13 cellular contexts compared by ENCODE assay signal in the genomic region with DNA sequence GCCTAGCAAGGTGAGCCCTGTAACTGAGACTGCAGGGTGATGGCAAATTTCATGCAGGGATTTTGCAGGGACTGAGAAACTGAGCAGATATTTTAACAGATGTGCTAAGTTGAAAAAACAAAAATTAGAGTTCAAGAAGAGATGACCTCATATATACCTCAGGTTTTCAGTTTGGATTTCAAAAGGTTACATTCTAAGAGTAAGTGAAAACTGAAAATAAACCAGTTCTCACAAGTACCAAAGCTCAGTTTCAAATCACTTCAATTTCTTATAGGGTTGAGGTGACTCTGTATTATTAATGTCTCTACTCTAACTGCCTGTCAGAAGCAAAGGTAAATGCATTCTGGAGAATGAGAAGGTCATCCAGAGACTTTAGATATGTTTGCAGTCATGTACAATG.
DNase-seq lines count a peak whose midpoint lies in the region; ATAC-seq and TF ChIP-seq lines count a peak whose summit lies in the region.
"Had no signal": no experiment of that assay in that cellular context is flagged by ENCODE, and none has a peak within 500 bp of the region (broad histone marks: within the 10 kb centered on the region; RNA-seq: fewer than 3 reads in every experiment).

No MANE protein-coding gene starts in this region.

- TF ChIP-seq CTCF in GM10266 (IDR thresholded peaks at IDR 0.05; ENCODE audit: control insufficient read depth, insufficient read depth, low read depth, missing control alignments) (no peak), ascending aorta (IDR thresholded peaks at IDR 0.05) (no peak)

- no peaks in the 10 kb centered on the region for H3K27me3 ChIP-seq in ascending aorta
- H3K27me3 ChIP-seq: ovary had no signal

- ATAC-seq in HG02571 (IDR thresholded peaks at IDR 0.05; ENCODE audit: unreplicated experiment) (peak; percentile 96), HG03159 (IDR thresholded peaks at IDR 0.05; ENCODE audit: unreplicated experiment) (peak; percentile 88)
- ATAC-seq: PC-3 had no signal

- no peaks in the 10 kb centered on the region for H3K36me3 ChIP-seq in ascending aorta
- H3K36me3 ChIP-seq: ovary had no signal

- DNase-seq in GM10266 (ENCODE audit: extremely low spot score) (peak; percentile 18), GM19240 (ENCODE audit: insufficient read length, low spot score) (peak; percentile 0), activated gamma-delta T cell treated with Interleukin-2 at 50 U/mL for 16 hours (no peak), ascending aorta (ENCODE audit: low spot score in 2 of 2) (no peak), cardiac septum (ENCODE audit: low spot score) (no peak), hypothalamus (lab: John Stamatoyannopoulos, UW) (no peak)
- DNase-seq: hippocampal formation, NCI-H2029, ovary, T-helper 2 cell had no signal

- H3K4me3 ChIP-seq in ascending aorta = no peak overlapping the region
- H3K4me3 ChIP-seq: ovary had no signal

- H3K4me1 ChIP-seq in ascending aorta = no peaks in the 10 kb centered on the region

- H3K9me3 ChIP-seq in ascending aorta = no peaks in the 10 kb centered on the region
- H3K9me3 ChIP-seq: ovary had no signal

- H3K27ac ChIP-seq in ascending aorta = no peak overlapping the region
- H3K27ac ChIP-seq: ovary had no signal

- intact Hi-C loops in ascending aorta (cut with DNase I) = no loop called here
- intact Hi-C loops in cardiac septum (cut with DNase I) = no loop called here

Comparison
In these comparisons a context has a peak if more than half of its experiments do, and no peak if none do; other contexts are left out.
1. DNase-seq: peak in GM10266 (single experiment) and GM19240 (single experiment); none in activated gamma-delta T cell treated with Interleukin-2 at 50 U/mL for 16 hours (single experiment), ascending aorta (0 of 2), cardiac septum (single experiment) and hypothalamus (0 of 51).